ENCODE assay signal across 3 cellular contexts in the genomic region with DNA sequence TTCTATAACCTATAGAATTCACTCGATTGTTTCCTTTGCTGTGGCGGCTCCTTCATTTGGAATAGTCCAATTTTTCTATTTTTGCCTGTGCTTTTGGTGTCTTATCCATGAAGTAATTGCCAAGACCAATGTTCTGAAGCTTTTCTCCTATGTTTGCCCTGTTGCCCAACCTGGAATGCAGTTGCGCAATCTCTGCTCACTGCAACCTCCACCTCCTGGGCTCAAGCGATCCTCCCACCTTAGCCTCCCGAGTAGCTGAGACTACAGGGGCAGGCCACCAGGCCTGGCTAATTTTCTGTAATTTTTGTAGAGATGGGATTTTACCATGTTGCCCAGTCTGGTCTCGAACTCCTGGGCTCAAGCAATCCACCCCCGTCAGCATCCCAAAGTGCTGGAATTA.
TF ChIP-seq lines count a peak whose summit lies in the region.

No MANE protein-coding gene starts in this region.

TF ChIP-seq in HepG2, 621 proteins besides CTCF, POLR2A, EP300 and RAD21:
- TF ChIP-seq KDM1A (CRISPR knock-in tag; IDR thresholded peaks at IDR 0.05) (0 out of 2 replicates have a peak, but pooled peaks have one; percentile 49), ZMYM3 (CRISPR knock-in tag; IDR thresholded peaks at IDR 0.05) (peak; percentile 67; the same call in 1 of the 2 replicates), CEBPG (CRISPR knock-in tag; IDR thresholded peaks at IDR 0.05) (peak; percentile 96), ZNF563 (CRISPR knock-in tag; IDR thresholded peaks at IDR 0.05) (no peak), POGZ (CRISPR knock-in tag; IDR thresholded peaks at IDR 0.05) (peak; percentile 53; the same call in 1 of the 2 replicates), FOXA1 (IDR thresholded peaks at IDR 0.05) (no peak), FOXA1 (CRISPR knock-in tag; IDR thresholded peaks at IDR 0.05) (0 out of 2 replicates have a peak, but pooled peaks have one; percentile 33), ZNF770 (CRISPR knock-in tag; IDR thresholded peaks at IDR 0.05) (peak; percentile 99), ZNF484 (CRISPR knock-in tag; IDR thresholded peaks at IDR 0.05; ENCODE audit: borderline replicate concordance, low read depth) (no peak), ZNF644 (CRISPR knock-in tag; IDR thresholded peaks at IDR 0.05; ENCODE audit: low read depth) (0 out of 2 replicates have a peak, but pooled peaks have one; percentile 38), ZNF605 (CRISPR knock-in tag; IDR thresholded peaks at IDR 0.05) (no peak), CEBPB (IDR thresholded peaks at IDR 0.05; ENCODE audit: borderline replicate concordance, low read depth, low read length) (peak; percentile 95), AGO1 (IDR thresholded peaks at IDR 0.05; ENCODE audit: low read depth, low read length, poor library complexity, severe bottlenecking) (no peak), ZMYM2 (CRISPR knock-in tag; IDR thresholded peaks at IDR 0.05) (peak; percentile 74; the same call in 1 of the 2 replicates), MBD4 (IDR thresholded peaks at IDR 0.05; ENCODE audit: borderline replicate concordance, low read length) (no peak), TEAD3 (CRISPR knock-in tag; optimal IDR thresholded peaks at IDR 0.05; ENCODE audit: borderline replicate concordance) (peak; percentile 64)

TF ChIP-seq in IMR-90, 13 proteins besides CTCF, POLR2A, EP300 and RAD21:
- TF ChIP-seq SMC3 (IDR thresholded peaks at IDR 0.05; ENCODE audit: low read depth, low read length) (no peak), MXI1 (IDR thresholded peaks at IDR 0.05; ENCODE audit: borderline replicate concordance, low read depth, low read length) (no peak), NFE2L2 (IDR thresholded peaks at IDR 0.05; ENCODE audit: low read depth, low read length) (no peak), CEBPB (IDR thresholded peaks at IDR 0.05; ENCODE audit: low read depth, low read length) (peak; percentile 83)
TF ChIP-seq in IMR-90: peak in this region for 1.

TF ChIP-seq in K562, 482 proteins besides CTCF, POLR2A, EP300 and RAD21:
- TF ChIP-seq TEAD4 (IDR thresholded peaks at IDR 0.05; ENCODE audit: low read length) (0 out of 2 replicates have a peak, but pooled peaks have one; percentile 17), TEAD4 (CRISPR knock-in tag; IDR thresholded peaks at IDR 0.05; ENCODE audit: borderline replicate concordance) (no peak), GATAD2B (IDR thresholded peaks at IDR 0.05; ENCODE audit: borderline replicate concordance) (no peak), CEBPG (CRISPR knock-in tag; IDR thresholded peaks at IDR 0.05) (peak; percentile 89), CEBPG (tag; conservative IDR thresholded peaks at IDR 0.05 in 1 of 2, IDR thresholded peaks at IDR 0.05 in 1 of 2) (peak; percentile 92 to 99), IRF9 (tag; IDR thresholded peaks at IDR 0.05) (peak; percentile 87), ATF3 (IDR thresholded peaks at IDR 0.05) (peak; percentile 18; the same call in 1 of the 2 replicates), ATF3 (CRISPR knock-in tag; conservative IDR thresholded peaks at IDR 0.05) (no peak), CEBPB (tag; IDR thresholded peaks at IDR 0.05) (peak; percentile 99)
